8 cellular contexts compared by ENCODE assay signal in the genomic region with DNA sequence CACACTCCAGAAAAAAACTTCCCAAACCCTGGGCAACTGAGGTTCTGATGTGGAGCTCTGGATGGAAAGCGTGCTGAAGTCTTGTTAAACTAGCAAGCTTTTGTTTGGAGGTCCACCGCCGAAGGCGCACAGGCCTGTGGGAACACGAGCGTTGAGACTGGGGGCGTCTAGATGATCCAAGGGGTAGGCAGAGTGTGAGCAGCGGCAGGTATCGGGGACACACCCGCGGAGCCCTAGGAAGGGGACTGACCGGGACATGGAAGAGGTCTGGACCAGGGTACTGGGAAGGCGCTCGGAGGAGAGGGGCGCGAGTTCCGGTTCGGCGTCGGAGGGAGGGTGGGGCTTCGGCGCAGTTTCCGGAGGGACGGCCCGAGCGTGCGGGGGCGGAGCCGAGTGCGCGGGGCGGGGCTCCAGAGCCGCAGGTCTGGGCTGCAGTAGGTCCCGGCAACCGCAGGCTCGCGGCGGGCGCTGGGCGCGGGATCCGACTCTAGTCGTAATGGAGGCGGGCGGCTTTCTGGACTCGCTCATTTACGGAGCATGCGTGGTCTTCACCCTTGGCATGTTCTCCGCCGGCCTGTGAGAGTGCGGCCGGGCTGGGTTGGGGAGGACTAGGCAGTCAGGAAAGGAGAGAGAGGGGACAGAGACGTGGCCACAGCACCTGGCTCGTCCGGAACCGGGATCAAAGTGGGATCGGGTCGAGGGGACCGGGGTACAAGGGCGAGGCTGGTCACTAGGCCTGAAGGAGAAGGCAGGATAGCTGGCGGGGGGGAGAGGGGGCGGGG.
DNase-seq lines count a peak whose midpoint lies in the region; ATAC-seq and TF ChIP-seq lines count a peak whose summit lies in the region.

A gene with protein sequence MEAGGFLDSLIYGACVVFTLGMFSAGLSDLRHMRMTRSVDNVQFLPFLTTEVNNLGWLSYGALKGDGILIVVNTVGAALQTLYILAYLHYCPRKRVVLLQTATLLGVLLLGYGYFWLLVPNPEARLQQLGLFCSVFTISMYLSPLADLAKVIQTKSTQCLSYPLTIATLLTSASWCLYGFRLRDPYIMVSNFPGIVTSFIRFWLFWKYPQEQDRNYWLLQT (plus strand): TSS at position 437 of the 782 bp plus-strand sequence. CDS start 60 bp downstream, at position 497.

- no peak for TF ChIP-seq CTCF in AG09309 (IDR thresholded peaks at IDR 0.05; ENCODE audit: control insufficient read depth, insufficient read depth, low read depth, low read length, missing control alignments)

- DNase-seq in AG09309 (ENCODE audit: low read depth) (peak; percentile 67), NCI-H446 (lab: John Stamatoyannopoulos, UW) (peak; percentile 93 to 97), caudate nucleus (lab: John Stamatoyannopoulos, UW) (peak in 59 of 61 donors; percentile 63 to 96 (median 87)), islet precursor cell (peak; percentile 99)
- DNase-seq in activated CD4-positive, CD25-positive, alpha-beta regulatory T cell (lab: John Stamatoyannopoulos, UW) = peak; percentile 84 to 88 (median 85)
- peak; percentile 92 for DNase-seq in stimulated activated CD4-positive, alpha-beta T cell treated with anti-CD3 and anti-CD28 coated beads, Interleukin-12 subunit alpha, Interleukin-12 subunit beta, amount 100 ng/mL, for 4 hours

- H3K27ac ChIP-seq in caudate nucleus (ENCODE audit: low read depth, low read length) = peak within 1 kb of the TSS; percentile 84

- ATAC-seq in GM19035 (IDR thresholded peaks at IDR 0.05; ENCODE audit: unreplicated experiment) (peak; percentile 71), HG03354 (IDR thresholded peaks at IDR 0.05; ENCODE audit: poor library complexity, severe bottlenecking, unreplicated experiment) (peak; percentile 76)

- peak within 1 kb of the TSS; percentile 66 for H3K4me3 ChIP-seq in AG09309 (ENCODE audit: control insufficient read depth, low read depth, low read length)

Comparison
In these comparisons a context has a peak if more than half of its experiments do, and no peak if none do; other contexts are left out.
1. Peak in every context shown above with its lines: DNase-seq, ATAC-seq, H3K4me3 ChIP-seq and H3K27ac ChIP-seq.